In genomic region chr15:41281236-41281635, GRCh38 we compare ENCODE assay signal across 13 cellular contexts. TPM values are rescaled to one million over a fixed set of nuclear protein-coding genes. Genes with fewer than 3 reads are reported as not detected.
A peak's percentile ranks its signal among the peaks of the same experiment; 100 is the strongest.
DNase-seq lines count a peak whose midpoint lies in the region; ATAC-seq and TF ChIP-seq lines count a peak whose summit lies in the region.
"Had no signal": no experiment of that assay in that cellular context is flagged by ENCODE, and none has a peak within 500 bp of the region (broad histone marks: within the 10 kb centered on the region; RNA-seq: fewer than 3 reads in every experiment).

No MANE protein-coding gene starts in this region.

- no peak overlapping the region for H3K14ac ChIP-seq in neuronal stem cell (ENCODE audit: low read length)

- no peak overlapping the region for H3K9ac ChIP-seq in PC-3 (ENCODE audit: low read length)
- no peak overlapping the region for H3K9ac ChIP-seq in neuronal stem cell (ENCODE audit: low read depth, low read length, poor library complexity)

- H3K36me3 ChIP-seq in PC-3 (ENCODE audit: low read depth, low read length) (peaks cover 26% of the 10 kb centered on the region), neuronal stem cell (replicated peaks in 1 of 2; ENCODE audit: control insufficient read depth in 2 of 2, insufficient read depth in 2 of 2, low read length in 2 of 2) (peaks cover 6 to 39% of the 10 kb centered on the region in 2 donors)

- H2BK120ac ChIP-seq in neuronal stem cell (ENCODE audit: low read depth, low read length): no peak overlapping the region

- peak overlapping the region; percentile 77 for H3K27ac Mint-ChIP-seq in osteocyte (ENCODE audit: unreplicated experiment)
- H3K27ac Mint-ChIP-seq: natural killer cell treated with Interleukin-12 subunit alpha and Interleukin-12 subunit beta and Interleukin-15 and Interleukin-18, amount 100 ng/mL, for 72 hours; T-helper 1 cell treated with Interleukin-12 subunit alpha and Interleukin-12 subunit beta and Interleukin-4 antibody, amounts not matched to agents 30 μg/mL and 1 μg/mL, for 36 hours had no signal

- no peak overlapping the region for H3K18ac ChIP-seq in neuronal stem cell (ENCODE audit: low read length)

- peaks cover 7% of the 10 kb centered on the region; the same call in 1 of the 2 replicates for H4K20me1 ChIP-seq in PC-3 (ENCODE audit: low read length)

- ATAC-seq in PC-3 (peak; percentile 61), HG03196 (IDR thresholded peaks at IDR 0.05; ENCODE audit: unreplicated experiment) (no peak)
- no peak for ATAC-seq in activated T-cell treated with anti-CD3 and anti-CD28 coated beads, Interleukin-2, amount 50 U/mL, for 4 hours
- ATAC-seq: natural killer cell treated with Interleukin-12 subunit alpha and Interleukin-12 subunit beta and Interleukin-15 and Interleukin-18, amount 100 ng/mL, for 72 hours had no signal

- POLR2A ChIA-PET in PC-3 (lab: Charles Lee; ENCODE audit: unreplicated experiment): interaction anchor here (0.5 to 0.6 kb wide), 2 partner anchors 31 to 197 kb away, joined by 6 to 10 read pairs; no protein-coding TSS in a partner anchor

- no peak overlapping the region for H2BK12ac ChIP-seq in neuronal stem cell (ENCODE audit: low read length)

- H4K91ac ChIP-seq in neuronal stem cell (ENCODE audit: low read depth, low read length, poor library complexity): no peak overlapping the region

- H3K27me3 Mint-ChIP-seq in osteocyte (ENCODE audit: unreplicated experiment): no peaks in the 10 kb centered on the region
- no peaks in the 10 kb centered on the region for H3K27me3 Mint-ChIP-seq in activated T-cell treated with anti-CD3 and anti-CD28 coated beads, Interleukin-2, amount 50 U/mL, for 4 hours (ENCODE audit: low read depth)
- H3K27me3 Mint-ChIP-seq: IgD-negative memory B cell; natural killer cell treated with Interleukin-12 subunit alpha and Interleukin-12 subunit beta and Interleukin-15 and Interleukin-18, amount 100 ng/mL, for 72 hours had no signal

- peaks cover 25% of the 10 kb centered on the region for H3K79me2 ChIP-seq in PC-3 (ENCODE audit: low read length)

- no peak overlapping the region for H3K4me3 ChIP-seq in PC-3 (ENCODE audit: low read length)
- H3K4me3 ChIP-seq in choroid plexus epithelial cell (ENCODE audit: low read depth, low read length): no peak overlapping the region
- H3K4me3 ChIP-seq in neuronal stem cell (ENCODE audit: low read length in 2 of 2): no peak overlapping the region
- H3K4me3 ChIP-seq: coronary artery had no signal

- TF ChIP-seq CTCF in PC-3 (conservative IDR thresholded peaks at IDR 0.05; ENCODE audit: low read depth, low read length) (no peak), choroid plexus epithelial cell (conservative IDR thresholded peaks at IDR 0.05; ENCODE audit: low read depth, low read length) (no peak), osteocyte (IDR thresholded peaks at IDR 0.05) (no peak)

- peaks cover 23% of the 10 kb centered on the region for H3K4me1 Mint-ChIP-seq in osteocyte (ENCODE audit: unreplicated experiment)
- peaks cover 29% of the 10 kb centered on the region for H3K4me1 Mint-ChIP-seq in activated T-cell treated with anti-CD3 and anti-CD28 coated beads, Interleukin-2, amount 50 U/mL, for 4 hours (ENCODE audit: low read depth)

- H3K4me2 ChIP-seq in PC-3 (ENCODE audit: low read length) (peak overlapping the region; percentile 29; the same call in 1 of the 2 replicates), neuronal stem cell (ENCODE audit: insufficient read depth, low read length, poor library complexity, severe bottlenecking) (no peak overlapping the region)

- H3K4me1 ChIP-seq in PC-3 (ENCODE audit: insufficient read depth, low read length) (peaks cover 31% of the 10 kb centered on the region), neuronal stem cell (ENCODE audit: control insufficient read depth in 2 of 2, insufficient read depth in 1 of 2, low read depth in 1 of 2, low read length in 2 of 2) (peaks cover 2 to 7% of the 10 kb centered on the region in 2 donors)

- no CpG with 5 or more reads among the region's 1 CpG for WGBS in neuronal stem cell (ENCODE audit: extremely low coverage in 2 of 2, insufficient read length in 2 of 2, insufficient replicate concordance in 1 of 2), 2 donors

- DNase-seq in GM04503 (ENCODE audit: low read depth) (peak; percentile 76), PC-3 (peak; percentile 87), choroid plexus epithelial cell (ENCODE audit: low read depth) (peak; percentile 91), osteocyte (ENCODE audit: extremely low spot score, unreplicated experiment) (no peak), nucleus accumbens (lab: John Stamatoyannopoulos, UW) (no peak), neuronal stem cell (ENCODE audit: low spot score) (no peak)
- DNase-seq in activated T-cell treated with anti-CD3 and anti-CD28 coated beads, Interleukin-2, amount 50 U/mL, for 4 hours: no peak
- DNase-seq: NCI-H510A treated with DMSO at 0.1 percent for 48 hours had no signal

- H3K27ac ChIP-seq in PC-3 (ENCODE audit: low read length) (peak overlapping the region; percentile 42; the same call in 1 of the 2 replicates), neuronal stem cell (replicated peaks; ENCODE audit: low read length) (no peak overlapping the region)
- H3K27ac ChIP-seq: coronary artery had no signal

- no peak overlapping the region for H2BK5ac ChIP-seq in neuronal stem cell (ENCODE audit: low read length)

- CTCF ChIA-PET in PC-3 (lab: Charles Lee): interaction anchor here (0.6 kb wide), 1 partner anchor 48 kb away, joined by 8 read pairs; no protein-coding TSS in a partner anchor

- H2AFZ ChIP-seq in PC-3 (ENCODE audit: low read length): no peak overlapping the region
- no peak overlapping the region for H2AFZ ChIP-seq in neuronal stem cell (ENCODE audit: low read length)

- H4K8ac ChIP-seq in neuronal stem cell (ENCODE audit: low read depth, low read length): no peak overlapping the region

- no TSS peak for BruUV-seq in PC-3 (replicated peaks; lab: Mats Ljungman, UMichigan)

- H3K27me3 ChIP-seq in PC-3 (ENCODE audit: low read length) (no peaks in the 10 kb centered on the region), neuronal stem cell (ENCODE audit: control insufficient read depth in 3 of 3, insufficient read depth in 3 of 3, low read depth in 1 of 3, low read length in 3 of 3) (no peaks in the 10 kb centered on the region)

- H3K4ac ChIP-seq in neuronal stem cell (ENCODE audit: low read length): no peak overlapping the region

- H2BK15ac ChIP-seq in neuronal stem cell (ENCODE audit: low read length): no peak overlapping the region

- H3F3A ChIP-seq in PC-3 (ENCODE audit: low read length, unreplicated experiment): no peaks in the 10 kb centered on the region

- no peak overlapping the region for H3K23ac ChIP-seq in neuronal stem cell (ENCODE audit: low read depth, low read length, poor library complexity)

- no peaks in the 10 kb centered on the region for H3K9me3 Mint-ChIP-seq in osteocyte (ENCODE audit: unreplicated experiment)
- no peaks in the 10 kb centered on the region for H3K9me3 Mint-ChIP-seq in activated T-cell treated with anti-CD3 and anti-CD28 coated beads, Interleukin-2, amount 50 U/mL, for 4 hours
- H3K9me3 Mint-ChIP-seq: IgD-negative memory B cell; natural killer cell treated with Interleukin-12 subunit alpha and Interleukin-12 subunit beta and Interleukin-15 and Interleukin-18, amount 100 ng/mL, for 72 hours had no signal

- H3K79me1 ChIP-seq in neuronal stem cell (ENCODE audit: low read depth, low read length): no peaks in the 10 kb centered on the region

- intact Hi-C loops in PC-3 (cut with micrococcal nuclease): loop anchor here (1.0 kb wide), 1 partner anchor 50 kb away; the partner anchor contains the start of gene CHP1

- no peaks in the 10 kb centered on the region for H3K9me2 ChIP-seq in PC-3 (replicated peaks; ENCODE audit: low read length)

- H3K36me3 Mint-ChIP-seq in osteocyte (ENCODE audit: unreplicated experiment): peaks cover 23% of the 10 kb centered on the region
- H3K36me3 Mint-ChIP-seq in activated T-cell treated with anti-CD3 and anti-CD28 coated beads, Interleukin-2, amount 50 U/mL, for 4 hours (ENCODE audit: insufficient read depth): peaks cover 22% of the 10 kb centered on the region

- H3K9me3 ChIP-seq in PC-3 (ENCODE audit: low read length) (no peaks in the 10 kb centered on the region), neuronal stem cell (replicated peaks in 1 of 2; ENCODE audit: control insufficient read depth in 2 of 2, insufficient read depth in 1 of 2, low read depth in 1 of 2, low read length in 2 of 2) (peaks cover 0 to 4% of the 10 kb centered on the region in 2 donors)

- no peak overlapping the region for H3K4me3 Mint-ChIP-seq in osteocyte (ENCODE audit: unreplicated experiment)
- no peak overlapping the region for H3K4me3 Mint-ChIP-seq in activated T-cell treated with anti-CD3 and anti-CD28 coated beads, Interleukin-2, amount 50 U/mL, for 4 hours
- H3K4me3 Mint-ChIP-seq: natural killer cell treated with Interleukin-12 subunit alpha and Interleukin-12 subunit beta and Interleukin-15 and Interleukin-18, amount 100 ng/mL, for 72 hours; T-helper 1 cell treated with Interleukin-12 subunit alpha and Interleukin-12 subunit beta and Interleukin-4 antibody, amounts not matched to agents 30 μg/mL and 1 μg/mL, for 36 hours had no signal

- H2AK5ac ChIP-seq in neuronal stem cell (ENCODE audit: low read depth, low read length): no peak overlapping the region

RNA-seq across cellular contexts. Expression of gene CHP1, which starts 50.2 kb away (rescaled TPM):
- 62.2 and 107 TPM in 2 replicates for total RNA-seq in PC-3 (2014; rRNA removed)
- total RNA-seq in osteocyte: 87.1 and 87.7 TPM in 2 replicates
- polyA plus RNA-seq in neuronal stem cell (2013, experiment 1 of 2): 90.8 TPM
- polyA plus RNA-seq in neuronal stem cell (2013, experiment 2 of 2): 91.8 TPM
- total RNA-seq in activated T-cell treated with anti-CD3 and anti-CD28 coated beads, Interleukin-2, amount 50 U/mL, for 4 hours: 10 to 100 TPM; 43.2 to 53.3 (median 46.7) TPM

RNA-seq across cellular contexts. Expression of gene EXD1, which starts 50.7 kb away (rescaled TPM):
- total RNA-seq in PC-3 (2014; rRNA removed) (not detected in 2 replicates), osteocyte (not detected in 2 replicates)
- polyA plus RNA-seq in neuronal stem cell (2013, experiment 1 of 2): 0.03 TPM
- polyA plus RNA-seq in neuronal stem cell (2013, experiment 2 of 2): 0.04 TPM
- total RNA-seq in activated T-cell treated with anti-CD3 and anti-CD28 coated beads, Interleukin-2, amount 50 U/mL, for 4 hours: not detected
- total RNA-seq: natural killer cell treated with Interleukin-12 subunit alpha and Interleukin-12 subunit beta and Interleukin-15 and Interleukin-18, amount 100 ng/mL, for 72 hours had no signal
- polyA plus RNA-seq: IgD-negative memory B cell had no signal

RNA-seq across cellular contexts. Expression of gene OIP5, which starts 51.2 kb away (rescaled TPM):
- total RNA-seq in PC-3 (2014; rRNA removed) (26.6 and 40.3 TPM in 2 replicates), osteocyte (2.4 and 3.1 TPM in 2 replicates)
- 32.9 TPM for polyA plus RNA-seq in neuronal stem cell (2013, experiment 1 of 2)
- polyA plus RNA-seq in neuronal stem cell (2013, experiment 2 of 2): 32.6 TPM
- 10 to 100 TPM in 1 of 3 donors, 1 to 10 TPM in 2; 8.5 to 10.2 (median 9.5) TPM for total RNA-seq in activated T-cell treated with anti-CD3 and anti-CD28 coated beads, Interleukin-2, amount 50 U/mL, for 4 hours

RNA-seq across cellular contexts. Expression of gene NUSAP1, which starts 51.4 kb away (rescaled TPM):
- total RNA-seq in PC-3 (2014; rRNA removed) (96.2 and 178 TPM in 2 replicates), osteocyte (23.3 and 27.4 TPM in 2 replicates)
- 211 TPM for polyA plus RNA-seq in neuronal stem cell (2013, experiment 1 of 2)
- 209 TPM for polyA plus RNA-seq in neuronal stem cell (2013, experiment 2 of 2)
- 10 to 100 TPM; 10.1 to 19.0 (median 18.5) TPM for total RNA-seq in activated T-cell treated with anti-CD3 and anti-CD28 coated beads, Interleukin-2, amount 50 U/mL, for 4 hours

Comparison
In these comparisons a context has a peak if more than half of its experiments do, and no peak if none do; other contexts are left out.
1. DNase-seq: peak in GM04503 (single experiment), PC-3 (single experiment) and choroid plexus epithelial cell (single experiment); none in osteocyte (single experiment), nucleus accumbens (0 of 56), neuronal stem cell (single experiment) and activated T-cell treated with anti-CD3 and anti-CD28 coated beads, Interleukin-2, amount 50 U/mL, for 4 hours (single experiment).